ENCODE assay signal across 19 cellular contexts in the genomic region with DNA sequence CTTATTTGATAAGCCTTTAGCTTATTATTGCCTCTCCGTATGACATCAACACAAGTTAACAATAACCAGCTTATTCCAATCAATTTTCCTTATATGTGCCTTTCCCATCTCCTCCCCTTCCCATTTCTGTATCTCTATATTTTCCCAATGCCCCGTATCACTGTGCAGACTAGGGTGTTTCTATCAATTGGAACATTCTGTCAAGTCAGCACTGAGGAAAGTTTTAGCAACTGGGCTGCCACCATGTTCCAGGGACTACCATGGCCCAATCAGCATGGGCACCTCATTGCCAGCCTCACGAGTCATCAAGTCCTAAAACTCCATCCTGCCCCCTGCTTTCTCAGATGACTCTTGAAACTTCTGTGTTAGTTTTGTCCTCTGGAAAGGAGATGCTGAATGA.
DNase-seq lines count a peak whose midpoint lies in the region; ATAC-seq, FAIRE-seq and TF ChIP-seq lines count a peak whose summit lies in the region.
"Had no signal": no experiment of that assay in that cellular context is flagged by ENCODE, and none has a peak within 500 bp of the region (broad histone marks: within the 10 kb centered on the region; RNA-seq: fewer than 3 reads in every experiment).

No MANE protein-coding gene starts in this region.

- intact Hi-C loops in HepG2 (cut with micrococcal nuclease; ENCODE audit: unreplicated experiment) (no loop called here), right lobe of liver (cut with DNase I) (no loop called here), IMR-90 (cut with micrococcal nuclease) (no loop called here), aorta (cut with DNase I) (no loop called here)

- no peaks in the 10 kb centered on the region for H3K79me2 ChIP-seq in HepG2 (ENCODE audit: insufficient read depth, low read length)

- H3K23ac ChIP-seq in IMR-90 (ENCODE audit: low read depth, low read length) = no peak overlapping the region

- no peak overlapping the region for H2AFZ ChIP-seq in HepG2 (ENCODE audit: low read length)
- no peak overlapping the region for H2AFZ ChIP-seq in IMR-90 (replicated peaks; ENCODE audit: low read length, poor library complexity)

- in situ Hi-C loops in HepG2 (cut with HindIII; ENCODE audit: extremely low pct_ligation_motif_present, low pct_unique_long_range_greater_than_20kb) = no loop called here
- in situ Hi-C loops in IMR-90 (cut with MboI; ENCODE audit: low sequenced_read_pairs) = no loop called here

- H3K14ac ChIP-seq in IMR-90 (replicated peaks; ENCODE audit: low read depth, low read length) = no peak overlapping the region

- no peak overlapping the region for H2BK20ac ChIP-seq in IMR-90 (ENCODE audit: low read depth, low read length)

- no peaks in the 10 kb centered on the region for H4K20me1 ChIP-seq in HepG2 (ENCODE audit: insufficient read depth, low read length)
- H4K20me1 ChIP-seq in IMR-90 (ENCODE audit: insufficient read depth, low read length) = no peaks in the 10 kb centered on the region
- H4K20me1 ChIP-seq: BLaER1 treated with 17β-estradiol and CSF1 and Interleukin-3, amounts not matched to agents 10 nM and 100 nM had no signal

- H2AK5ac ChIP-seq in IMR-90 (ENCODE audit: low read depth, low read length) = no peak overlapping the region

- DNase-seq in HepG2 (ENCODE audit: low spot score) = no peak
- no peak for DNase-seq in right lobe of liver
- no peak for DNase-seq in IMR-90
- no peak for DNase-seq in aorta
- no peak for DNase-seq in T-helper 1 cell
- DNase-seq: 8988T; AML-193; Caco-2; Calu3; CD4-positive, alpha-beta T cell; CD8-positive, alpha-beta T cell; GF-D8 had no signal

- H4K91ac ChIP-seq in IMR-90 (ENCODE audit: insufficient read depth, low read depth, low read length) = no peak overlapping the region

- no peaks in the 10 kb centered on the region for H3K36me3 ChIP-seq in HepG2 (replicated peaks in 1 of 2; ENCODE audit: control insufficient read depth in 1 of 2, insufficient read depth in 2 of 2, low read length in 2 of 2)
- no peaks in the 10 kb centered on the region for H3K36me3 ChIP-seq in right lobe of liver
- H3K36me3 ChIP-seq in IMR-90 (ENCODE audit: control insufficient read depth, insufficient read depth, low read length) = no peaks in the 10 kb centered on the region
- H3K36me3 ChIP-seq in aorta (ENCODE audit: control insufficient read depth in 1 of 2, insufficient read depth in 2 of 2, low read length in 1 of 2) = no peaks in the 10 kb centered on the region
- H3K36me3 ChIP-seq: BLaER1 treated with 17β-estradiol and CSF1 and Interleukin-3, amounts not matched to agents 10 nM and 100 nM had no signal

- TF ChIP-seq RAD21 in HepG2 (CRISPR knock-in tag; IDR thresholded peaks at IDR 0.05) (no peak), IMR-90 (IDR thresholded peaks at IDR 0.05; ENCODE audit: low read length) (no peak)

- H3K4me1 ChIP-seq in HepG2 (ENCODE audit: insufficient read depth, low read length) (no peaks in the 10 kb centered on the region), right lobe of liver (no peaks in the 10 kb centered on the region), IMR-90 (ENCODE audit: control insufficient read depth, insufficient read depth, low read length) (no peaks in the 10 kb centered on the region), aorta (ENCODE audit: control insufficient read depth in 1 of 2, insufficient read depth in 2 of 2, low read length in 2 of 2) (no peaks in the 10 kb centered on the region)
- H3K4me1 ChIP-seq: BLaER1 treated with 17β-estradiol and CSF1 and Interleukin-3, amounts not matched to agents 10 nM and 100 nM; Caco-2 had no signal

- H4K8ac ChIP-seq in IMR-90 (ENCODE audit: low read depth in 2 of 2, low read length in 2 of 2) = no peak overlapping the region

- H3K27ac ChIP-seq in HepG2 (ENCODE audit: extremely low read length, insufficient read depth, low read length) = no peak overlapping the region
- H3K27ac ChIP-seq in right lobe of liver = no peak overlapping the region
- H3K27ac ChIP-seq in IMR-90 (ENCODE audit: insufficient read depth, low read length) = no peak overlapping the region
- no peak overlapping the region for H3K27ac ChIP-seq in aorta (ENCODE audit: low read depth in 1 of 2, low read length in 2 of 2)
- H3K27ac ChIP-seq: BLaER1 treated with 17β-estradiol and CSF1 and Interleukin-3, amounts not matched to agents 10 nM and 100 nM; C4-2B had no signal

- POLR2A ChIA-PET in HepG2 (lab: Yijun Ruan, JAX) = no interaction called here
- POLR2A ChIA-PET in IMR-90 (lab: Charles Lee; ENCODE audit: unreplicated experiment) = no interaction called here

- H4K5ac ChIP-seq in IMR-90 (ENCODE audit: low read depth, low read length) = no peak overlapping the region

- H2BK120ac ChIP-seq in IMR-90 (ENCODE audit: low read depth, low read length) = no peak overlapping the region

- no peak for TF ChIP-seq POLR2A in HepG2 (IDR thresholded peaks at IDR 0.05; ENCODE audit: insufficient read depth in 1 of 2, low read depth in 2 of 2, low read length in 2 of 2)
- no peak for TF ChIP-seq POLR2A in right lobe of liver (IDR thresholded peaks at IDR 0.05)
- TF ChIP-seq POLR2A in IMR-90 (IDR thresholded peaks at IDR 0.05; ENCODE audit: low read depth, low read length) = no peak

- no peak overlapping the region for H2BK15ac ChIP-seq in IMR-90 (ENCODE audit: low read depth, low read length)

- dilution Hi-C loops in IMR-90 (cut with HindIII; ENCODE audit: low sequenced_read_pairs, unreplicated experiment) = no loop called here

- no peak overlapping the region for H2AK9ac ChIP-seq in IMR-90 (replicated peaks; ENCODE audit: low read depth, low read length, poor library complexity)

- CTCF ChIA-PET in HepG2 (lab: Yijun Ruan, JAX; ENCODE audit: low intra/inter-chr PET ratio, low total read pairs) = no interaction called here
- CTCF ChIA-PET in IMR-90 (lab: Yijun Ruan, JAX) = no interaction called here

- no peaks in the 10 kb centered on the region for H3K9me1 ChIP-seq in IMR-90 (ENCODE audit: insufficient read depth, low read length)

- no peak overlapping the region for H3K56ac ChIP-seq in IMR-90 (ENCODE audit: extremely low read depth, insufficient read depth, low read length)

- BruUV-seq in HepG2 (replicated peaks; lab: Mats Ljungman, UMichigan) = no TSS peak
- no TSS peak for BruUV-seq in IMR-90 (replicated peaks; lab: Mats Ljungman, UMichigan)

- TF ChIP-seq EP300 in HepG2 (IDR thresholded peaks at IDR 0.05; ENCODE audit: low read depth in 2 of 2, low read length in 2 of 2) = no peak
- TF ChIP-seq EP300 in HepG2 (CRISPR knock-in tag; IDR thresholded peaks at IDR 0.05; ENCODE audit: borderline replicate concordance) = no peak

- no peak overlapping the region for H3K4me2 ChIP-seq in HepG2 (ENCODE audit: low read depth, low read length)
- no peak overlapping the region for H3K4me2 ChIP-seq in IMR-90 (ENCODE audit: low read depth, low read length)
- H3K4me2 ChIP-seq: BLaER1 treated with 17β-estradiol and CSF1 and Interleukin-3, amounts not matched to agents 10 nM and 100 nM had no signal

- no peak for TF ChIP-seq CTCF in HepG2 (CRISPR knock-in tag; IDR thresholded peaks at IDR 0.05)
- TF ChIP-seq CTCF in right lobe of liver (IDR thresholded peaks at IDR 0.05) = no peak
- no peak for TF ChIP-seq CTCF in IMR-90 (conservative IDR thresholded peaks at IDR 0.05; ENCODE audit: low read depth, low read length)

- FAIRE-seq in HepG2 (lab: Jason Lieb, UNC) = no peak
- FAIRE-seq: A204.1, D721Med, G401.6, GM12891, GM19239 had no signal

- H3K4me3 ChIP-seq in HepG2 (replicated peaks in 1 of 3; ENCODE audit: insufficient read depth in 1 of 3, low read depth in 2 of 3, low read length in 3 of 3) (no peak overlapping the region), right lobe of liver (no peak overlapping the region), IMR-90 (ENCODE audit: insufficient read depth, low read depth, low read length) (no peak overlapping the region), aorta (ENCODE audit: low read length in 2 of 2) (no peak overlapping the region)
- H3K4me3 ChIP-seq: BLaER1 treated with 17β-estradiol and CSF1 and Interleukin-3, amounts not matched to agents 10 nM and 100 nM had no signal

- H3K27me3 ChIP-seq in HepG2 (ENCODE audit: control insufficient read depth in 1 of 2, insufficient read depth in 2 of 2, low read length in 2 of 2) = no peaks in the 10 kb centered on the region
- H3K27me3 ChIP-seq in right lobe of liver = no peaks in the 10 kb centered on the region
- no peaks in the 10 kb centered on the region for H3K27me3 ChIP-seq in IMR-90 (ENCODE audit: control insufficient read depth, insufficient read depth, low read length)
- no peaks in the 10 kb centered on the region for H3K27me3 ChIP-seq in aorta (ENCODE audit: control insufficient read depth in 1 of 2, insufficient read depth in 2 of 2, low read length in 1 of 2)
- H3K27me3 ChIP-seq: BLaER1 treated with 17β-estradiol and CSF1 and Interleukin-3, amounts not matched to agents 10 nM and 100 nM had no signal

- H3K9me3 ChIP-seq in HepG2 (ENCODE audit: low read length) = no peaks in the 10 kb centered on the region; the same call in 1 of the 2 replicates
- H3K9me3 ChIP-seq in right lobe of liver = no peaks in the 10 kb centered on the region
- no peaks in the 10 kb centered on the region for H3K9me3 ChIP-seq in IMR-90 (ENCODE audit: control insufficient read depth, insufficient read depth, low read length)
- no peaks in the 10 kb centered on the region for H3K9me3 ChIP-seq in aorta (ENCODE audit: control insufficient read depth, low read length)
- H3K9me3 ChIP-seq: BLaER1 treated with 17β-estradiol and CSF1 and Interleukin-3, amounts not matched to agents 10 nM and 100 nM; Caco-2 had no signal

- no peak overlapping the region for H3K4ac ChIP-seq in IMR-90 (ENCODE audit: low read depth, low read length)

- ATAC-seq in HepG2 (no peak), right lobe of liver (no peak), IMR-90 (ENCODE audit: low read depth) (no peak), aorta (ENCODE audit: low FRiP score) (no peak)
- ATAC-seq: CD8-positive, alpha-beta T cell had no signal

- no peaks in the 10 kb centered on the region for H3K79me1 ChIP-seq in IMR-90 (ENCODE audit: low read depth in 1 of 2, low read length in 2 of 2)

- H3K9ac ChIP-seq in HepG2 (ENCODE audit: insufficient read depth, low read depth, low read length) (no peak overlapping the region), IMR-90 (ENCODE audit: low read depth, low read length) (no peak overlapping the region)
- H3K9ac ChIP-seq: BLaER1 treated with 17β-estradiol and CSF1 and Interleukin-3, amounts not matched to agents 10 nM and 100 nM had no signal

- H2BK5ac ChIP-seq in IMR-90 (ENCODE audit: low read depth, low read length, poor library complexity, severe bottlenecking) = no peak overlapping the region

- WGBS in HepG2 (ENCODE audit: low lambda C conversion rate) = 0% methylated on average over 3 of the region's 3 CpGs
- WGBS in right lobe of liver (ENCODE audit: insufficient coverage, low coverage, low lambda C conversion rate, missing lambda C conversion rate) = 55% methylated on average over 3 of the region's 3 CpGs
- WGBS in IMR-90 (ENCODE audit: extremely low coverage in 2 of 2, insufficient read length in 1 of 2), 2 experiments = 50% methylated on average over 1 of the region's 3 CpGs; no CpG with 5 or more reads in 1 of the 2 experiments
- 94 to 97% methylated on average over 3 of the region's 3 CpGs for WGBS in aorta, 2 donors

- no peak overlapping the region for H3K18ac ChIP-seq in IMR-90 (ENCODE audit: low read depth, low read length)

TF ChIP-seq in IMR-90, 13 proteins besides CTCF, POLR2A, EP300 and RAD21:
- TF ChIP-seq BHLHE40 (IDR thresholded peaks at IDR 0.05; ENCODE audit: low read depth, low read length) (no peak), MAFK (IDR thresholded peaks at IDR 0.05; ENCODE audit: low read depth, low read length) (0 out of 2 replicates have a peak, but pooled peaks have one; percentile 18)
